21 cellular contexts compared by ENCODE assay signal in genomic region chr20:5091902-5092301, GRCh38. TPM values are rescaled to one million over a fixed set of nuclear protein-coding genes. Genes with fewer than 3 reads are reported as not detected.
A peak's percentile ranks its signal among the peaks of the same experiment; 100 is the strongest.
DNase-seq lines count a peak whose midpoint lies in the region; ATAC-seq, FAIRE-seq and TF ChIP-seq lines count a peak whose summit lies in the region.
"Had no signal": no experiment of that assay in that cellular context is flagged by ENCODE, and none has a peak within 500 bp of the region (broad histone marks: within the 10 kb centered on the region; RNA-seq: fewer than 3 reads in every experiment).

No MANE protein-coding gene starts in this region.

- peaks cover 20% of the 10 kb centered on the region for H3K4me1 Mint-ChIP-seq in CD4-positive, alpha-beta T cell (ENCODE audit: low read depth)
- H3K4me1 Mint-ChIP-seq in activated T-helper 17 cell treated with anti-CD3 and anti-CD28 coated beads, Interleukin-2, amount 50 U/mL, for 72 hours = no peaks in the 10 kb centered on the region

- H3K79me2 ChIP-seq in OCI-LY7 (ENCODE audit: insufficient read depth, low read depth, low read length) (no peaks in the 10 kb centered on the region), endothelial cell of umbilical vein (ENCODE audit: control insufficient read depth, insufficient read depth, low read length) (no peaks in the 10 kb centered on the region), HepG2 (ENCODE audit: insufficient read depth, low read length) (no peaks in the 10 kb centered on the region)

- no peak for ATAC-seq in CD4-positive, alpha-beta T cell (ENCODE audit: poor library complexity)
- no peak for ATAC-seq in activated T-helper 17 cell treated with anti-CD3 and anti-CD28 coated beads, Interleukin-2, amount 50 U/mL, for 72 hours (replicated peaks)
- no peak for ATAC-seq in HepG2
- ATAC-seq in HG03565 (IDR thresholded peaks at IDR 0.05; ENCODE audit: unreplicated experiment) = no peak
- ATAC-seq: SK-N-SH treated with all-trans-retinoic acid at 6 μM for 48 hours had no signal

- BruUV-seq in OCI-LY7 (replicated peaks; lab: Mats Ljungman, UMichigan) (TSS peak; percentile 26), endothelial cell of umbilical vein (replicated peaks; lab: Mats Ljungman, UMichigan) (no TSS peak), HepG2 (replicated peaks; lab: Mats Ljungman, UMichigan) (no TSS peak)

- H3K36me3 ChIP-seq in OCI-LY7 (ENCODE audit: insufficient read depth, low read length) = no peaks in the 10 kb centered on the region
- peaks cover 0 to 3% of the 10 kb centered on the region in 2 experiments for H3K36me3 ChIP-seq in endothelial cell of umbilical vein (ENCODE audit: control insufficient read depth in 2 of 2, extremely low read depth in 1 of 2, insufficient read depth in 2 of 2, low read length in 2 of 2)
- H3K36me3 ChIP-seq in neutrophil = peaks cover 4% of the 10 kb centered on the region
- peaks cover 2 to 8% of the 10 kb centered on the region in 2 experiments; a peak in 3 of 5 replicates for H3K36me3 ChIP-seq in HepG2 (replicated peaks in 1 of 2; ENCODE audit: control insufficient read depth in 1 of 2, insufficient read depth in 2 of 2, low read length in 2 of 2)

- TF ChIP-seq POLR2A in endothelial cell of umbilical vein (IDR thresholded peaks at IDR 0.05; ENCODE audit: low read depth, low read length) (no peak), HepG2 (IDR thresholded peaks at IDR 0.05; ENCODE audit: insufficient read depth in 1 of 2, low read depth in 2 of 2, low read length in 2 of 2) (no peak)

- TF ChIP-seq CTCF in CD4-positive, alpha-beta T cell (IDR thresholded peaks at IDR 0.05) = no peak
- TF ChIP-seq CTCF in OCI-LY7 (conservative IDR thresholded peaks at IDR 0.05; ENCODE audit: low read length) = no peak
- TF ChIP-seq CTCF in endothelial cell of umbilical vein (IDR thresholded peaks at IDR 0.05; ENCODE audit: extremely low read depth in 1 of 2, insufficient read depth in 1 of 2, low read depth in 1 of 2, low read length in 2 of 2) = no peak
- TF ChIP-seq CTCF in neutrophil (IDR thresholded peaks at IDR 0.05) = no peak
- TF ChIP-seq CTCF in HepG2 (CRISPR knock-in tag; IDR thresholded peaks at IDR 0.05) = no peak

- CTCF ChIA-PET in CD4-positive, alpha-beta T cell (lab: Charles Lee) = interaction anchor here (1.1 kb wide), 1 partner anchor 136 kb away, joined by 3 read pairs; no protein-coding TSS in a partner anchor
- CTCF ChIA-PET in OCI-LY7 (lab: Charles Lee; ENCODE audit: unreplicated experiment) (no interaction called here), endothelial cell of umbilical vein (lab: Charles Lee) (interaction anchor here (0.7 to 1.8 kb wide), 4 partner anchors 9 to 333 kb away, joined by 3 to 9 read pairs (median 3); no protein-coding TSS in a partner anchor), HepG2 (lab: Yijun Ruan, JAX; ENCODE audit: low intra/inter-chr PET ratio, low total read pairs) (no interaction called here)

- H3K4me1 ChIP-seq in OCI-LY7 (ENCODE audit: insufficient read depth, low read length, poor library complexity, severe bottlenecking) (peaks cover 42% of the 10 kb centered on the region), endothelial cell of umbilical vein (ENCODE audit: control insufficient read depth, extremely low read depth, insufficient read depth, low read length) (peaks cover 13% of the 10 kb centered on the region), neutrophil (ENCODE audit: control insufficient read depth in 1 of 2, insufficient read depth in 1 of 2, low read depth in 1 of 2, low read length in 1 of 2) (peaks cover 35 to 38% of the 10 kb centered on the region in 2 experiments), HepG2 (ENCODE audit: insufficient read depth, low read length) (no peaks in the 10 kb centered on the region)

- H3K9ac ChIP-seq in endothelial cell of umbilical vein (replicated peaks; ENCODE audit: extremely low read depth, insufficient read depth, low read length) (no peak overlapping the region), HepG2 (ENCODE audit: insufficient read depth, low read depth, low read length) (no peak overlapping the region)

- no peak for DNase-seq in CD4-positive, alpha-beta T cell
- DNase-seq in OCI-LY7 (ENCODE audit: low spot score) = no peak
- DNase-seq in endothelial cell of umbilical vein (ENCODE audit: low read depth, low spot score) = no peak
- no peak for DNase-seq in AG08396 (ENCODE audit: low spot score)
- DNase-seq in HepG2 (ENCODE audit: low spot score) = no peak
- DNase-seq: ACHN, C1 segment of cervical spinal cord, H9, KBM-7, NCI-H1092, NCI-H1436 treated with DMSO at 0.1 percent for 48 hours, NCI-H1930, NCI-H226, NCI-H524, NCI-H82 had no signal

- TF ChIP-seq EP300 in HepG2 (IDR thresholded peaks at IDR 0.05; ENCODE audit: low read depth in 2 of 2, low read length in 2 of 2) (no peak), HepG2 (CRISPR knock-in tag; IDR thresholded peaks at IDR 0.05; ENCODE audit: borderline replicate concordance) (no peak)

- no peaks in the 10 kb centered on the region for H3K9me3 ChIP-seq in CD4-positive, alpha-beta T cell (ENCODE audit: control insufficient read depth, low read length)
- H3K9me3 ChIP-seq in OCI-LY7 (ENCODE audit: low read length) = no peaks in the 10 kb centered on the region
- no peaks in the 10 kb centered on the region for H3K9me3 ChIP-seq in endothelial cell of umbilical vein (replicated peaks; ENCODE audit: control insufficient read depth, insufficient read depth, low read length)
- H3K9me3 ChIP-seq in neutrophil = no peaks in the 10 kb centered on the region
- H3K9me3 ChIP-seq in HepG2 (ENCODE audit: low read length) = no peaks in the 10 kb centered on the region
- H3K9me3 ChIP-seq: Peyer's patch had no signal

- H2AFZ ChIP-seq in OCI-LY7 (ENCODE audit: low read length) = no peak overlapping the region
- H2AFZ ChIP-seq in endothelial cell of umbilical vein (ENCODE audit: low read depth, low read length) = no peak overlapping the region
- H2AFZ ChIP-seq in HepG2 (ENCODE audit: low read length) = no peak overlapping the region

- H4K20me1 ChIP-seq in OCI-LY7 (ENCODE audit: insufficient read depth, low read length) (no peaks in the 10 kb centered on the region), endothelial cell of umbilical vein (replicated peaks; ENCODE audit: control insufficient read depth, extremely low read depth, insufficient read depth, low read length) (no peaks in the 10 kb centered on the region), HepG2 (ENCODE audit: insufficient read depth, low read length) (no peaks in the 10 kb centered on the region)

- FAIRE-seq in endothelial cell of umbilical vein (lab: Jason Lieb, UNC) = peak; percentile 38
- FAIRE-seq in HepG2 (lab: Jason Lieb, UNC) = no peak
- FAIRE-seq: GM19239 had no signal

- peak overlapping the region; percentile 34 for H3K27ac Mint-ChIP-seq in CD4-positive, alpha-beta T cell
- no peak overlapping the region for H3K27ac Mint-ChIP-seq in activated T-helper 17 cell treated with anti-CD3 and anti-CD28 coated beads, Interleukin-2, amount 50 U/mL, for 72 hours

- no peak overlapping the region for H3K4me3 Mint-ChIP-seq in CD4-positive, alpha-beta T cell
- H3K4me3 Mint-ChIP-seq in activated T-helper 17 cell treated with anti-CD3 and anti-CD28 coated beads, Interleukin-2, amount 50 U/mL, for 72 hours = no peak overlapping the region
- H3K4me3 Mint-ChIP-seq: H9 had no signal

- H3K27ac ChIP-seq in CD4-positive, alpha-beta T cell (ENCODE audit: low read depth, low read length) = no peak overlapping the region
- H3K27ac ChIP-seq in OCI-LY7 (ENCODE audit: low read depth, low read length, poor library complexity, severe bottlenecking) = no peak overlapping the region
- H3K27ac ChIP-seq in endothelial cell of umbilical vein (ENCODE audit: insufficient read depth, low read depth, low read length) = no peak overlapping the region
- H3K27ac ChIP-seq in neutrophil = peak overlapping the region; percentile 100
- no peak overlapping the region for H3K27ac ChIP-seq in HepG2 (ENCODE audit: extremely low read length, insufficient read depth, low read length)

- no peaks in the 10 kb centered on the region for H3K9me2 ChIP-seq in OCI-LY7 (ENCODE audit: insufficient read depth, low read length)

- peaks cover 30% of the 10 kb centered on the region for H3K36me3 Mint-ChIP-seq in CD4-positive, alpha-beta T cell (ENCODE audit: low read depth)
- H3K36me3 Mint-ChIP-seq in activated T-helper 17 cell treated with anti-CD3 and anti-CD28 coated beads, Interleukin-2, amount 50 U/mL, for 72 hours (ENCODE audit: low read depth) = peaks cover 28% of the 10 kb centered on the region

- no peaks in the 10 kb centered on the region for H3K9me1 ChIP-seq in endothelial cell of umbilical vein (replicated peaks; ENCODE audit: control insufficient read depth, extremely low read depth, insufficient read depth, low read length)

- H3K27me3 ChIP-seq in CD4-positive, alpha-beta T cell (ENCODE audit: control insufficient read depth, insufficient read depth, low read length) = no peaks in the 10 kb centered on the region
- no peaks in the 10 kb centered on the region for H3K27me3 ChIP-seq in endothelial cell of umbilical vein (ENCODE audit: control insufficient read depth in 2 of 2, insufficient read depth in 2 of 2, low read length in 2 of 2)
- H3K27me3 ChIP-seq in neutrophil = no peaks in the 10 kb centered on the region
- no peaks in the 10 kb centered on the region for H3K27me3 ChIP-seq in HepG2 (ENCODE audit: control insufficient read depth in 1 of 2, insufficient read depth in 2 of 2, low read length in 2 of 2)
- H3K27me3 ChIP-seq: Peyer's patch had no signal

- no peak overlapping the region for H3K4me3 ChIP-seq in OCI-LY7 (ENCODE audit: low read depth, low read length, poor library complexity, severe bottlenecking)
- no peak overlapping the region for H3K4me3 ChIP-seq in endothelial cell of umbilical vein (replicated peaks in 1 of 3; ENCODE audit: insufficient read depth in 1 of 3, low read depth in 1 of 3, low read length in 3 of 3)
- H3K4me3 ChIP-seq in neutrophil (ENCODE audit: low read depth in 1 of 2, low read length in 1 of 2) = no peak overlapping the region
- H3K4me3 ChIP-seq in HepG2 (replicated peaks in 1 of 3; ENCODE audit: insufficient read depth in 1 of 3, low read depth in 2 of 3, low read length in 3 of 3) = no peak overlapping the region
- H3K4me3 ChIP-seq: Peyer's patch had no signal

- intact Hi-C loops in CD4-positive, alpha-beta T cell (cut with DNase I, micrococcal nuclease) = no loop called here
- intact Hi-C loops in OCI-LY7 (cut with micrococcal nuclease; ENCODE audit: unreplicated experiment) (loop anchor here (5.0 kb wide), 3 partner anchors 90 to 280 kb away; partner anchors contain the start of gene SLC23A2), endothelial cell of umbilical vein (cut with micrococcal nuclease) (no loop called here), HepG2 (cut with micrococcal nuclease; ENCODE audit: unreplicated experiment) (no loop called here)

- 89% methylated on average over 6 of the region's 6 CpGs for WGBS in HepG2 (ENCODE audit: low lambda C conversion rate)

- dilution Hi-C loops in endothelial cell of umbilical vein (cut with MboI; ENCODE audit: extremely low pct_ligation_motif_present, low sequenced_read_pairs) = no loop called here

- in situ Hi-C loops in HepG2 (cut with HindIII; ENCODE audit: extremely low pct_ligation_motif_present, low pct_unique_long_range_greater_than_20kb) = loop anchor here (10.0 kb wide), 1 partner anchor 487 kb away; no protein-coding TSS in a partner anchor

- H3K4me2 ChIP-seq in OCI-LY7 (ENCODE audit: low read length) (no peak overlapping the region), endothelial cell of umbilical vein (ENCODE audit: insufficient read depth, low read length) (no peak overlapping the region), HepG2 (ENCODE audit: low read depth, low read length) (no peak overlapping the region)

- no peaks in the 10 kb centered on the region for H3K9me3 Mint-ChIP-seq in CD4-positive, alpha-beta T cell
- no peaks in the 10 kb centered on the region for H3K9me3 Mint-ChIP-seq in activated T-helper 17 cell treated with anti-CD3 and anti-CD28 coated beads, Interleukin-2, amount 50 U/mL, for 72 hours
- H3K9me3 Mint-ChIP-seq: H9 had no signal

- POLR2A ChIA-PET in CD4-positive, alpha-beta T cell (lab: Charles Lee) = interaction anchor here (0.9 kb wide), 1 partner anchor 28 kb away, joined by 3 read pairs; the partner anchor contains the start of gene PCNA
- POLR2A ChIA-PET in OCI-LY7 (lab: Charles Lee) (interaction anchor here (0.8 to 1.1 kb wide), 2 partner anchors 100 to 114 kb away, joined by 4 to 5 read pairs; no protein-coding TSS in a partner anchor), endothelial cell of umbilical vein (lab: Charles Lee) (no interaction called here), HepG2 (lab: Yijun Ruan, JAX) (interaction anchor here (1.3 to 1.6 kb wide), 3 partner anchors 12 to 35 kb away, joined by 3 to 6 read pairs (median 3); partner anchors contain the start of gene PCNA)

- no peak for TF ChIP-seq RAD21 in HepG2 (CRISPR knock-in tag; IDR thresholded peaks at IDR 0.05)

- no peaks in the 10 kb centered on the region for H3K27me3 Mint-ChIP-seq in CD4-positive, alpha-beta T cell
- H3K27me3 Mint-ChIP-seq in activated T-helper 17 cell treated with anti-CD3 and anti-CD28 coated beads, Interleukin-2, amount 50 U/mL, for 72 hours = no peaks in the 10 kb centered on the region

RNA-seq across cellular contexts. Expression of gene TMEM230, which starts 21.0 kb away (rescaled TPM):
- 10 to 100 TPM; 22.6 to 27.1 TPM for total RNA-seq in CD4-positive, alpha-beta T cell
- 114 and 138 TPM in 2 replicates for total RNA-seq in OCI-LY7 (2014; rRNA removed; shearing (Covaris generic))
- total RNA-seq in OCI-LY7 (2022) (81.1 and 90.5 TPM in 2 replicates), endothelial cell of umbilical vein (80.5 and 93.3 TPM in 2 replicates), HepG2 (2016; rRNA removed; fragmentation: Illumina TruSeq; extraction: Trizol) (158 and 192 TPM in 2 replicates)
- polyA plus RNA-seq in endothelial cell of umbilical vein (139 and 146 TPM in 2 replicates), HepG2 (2011; rRNA removed) (250 and 325 TPM in 2 replicates)
- 131 and 137 TPM in 2 replicates for polyA plus RNA-seq in endothelial cell of umbilical vein (2011; cell fraction: cytosol; rRNA removed)
- 37.7 and 42.2 TPM in 2 replicates for polyA plus RNA-seq in endothelial cell of umbilical vein (2011; cell fraction: nucleus; rRNA removed)
- polyA plus RNA-seq in endothelial cell of umbilical vein (2012) = 134 and 142 TPM in 2 replicates
- polyA minus RNA-seq in endothelial cell of umbilical vein = 78.7 and 82.3 TPM in 2 replicates
- polyA minus RNA-seq in endothelial cell of umbilical vein (2011; cell fraction: cytosol; rRNA and poly(A)+ RNA removed) = 17.3 TPM
- polyA minus RNA-seq in endothelial cell of umbilical vein (2011; cell fraction: nucleus; rRNA and poly(A)+ RNA removed) = 19.9 and 20.0 TPM in 2 replicates
- 10 to 100 TPM; 50.6 to 64.2 TPM for total RNA-seq in activated T-helper 17 cell treated with anti-CD3 and anti-CD28 coated beads, Interleukin-2, amount 50 U/mL, for 72 hours
- 122 and 175 TPM in 2 replicates for total RNA-seq in HepG2 (2016; cell fraction: cytosol; rRNA removed; fragmentation: Illumina TruSeq; extraction: Trizol; ENCODE audit: low read depth)
- 162 and 186 TPM in 2 replicates for total RNA-seq in HepG2 (2016; cell fraction: insoluble cytoplasmic fraction; rRNA removed; fragmentation: Illumina TruSeq; extraction: Trizol)
- total RNA-seq in HepG2 (2016; cell fraction: membrane; rRNA removed; fragmentation: Illumina TruSeq; extraction: Trizol) = 303 and 344 TPM in 2 replicates
- 81.6 and 92.8 TPM in 2 replicates for total RNA-seq in HepG2 (2016; cell fraction: nucleus; rRNA removed; fragmentation: Illumina TruSeq; extraction: Trizol)
- polyA plus RNA-seq in HepG2 (2011; cell fraction: cytosol; rRNA removed) = 211 and 253 TPM in 2 replicates
- polyA plus RNA-seq in HepG2 (2011; cell fraction: nucleus; rRNA removed) = 57.2 and 73.6 TPM in 2 replicates
- 159 and 220 TPM in 2 replicates for polyA plus RNA-seq in HepG2 (2012)
- 251 and 392 TPM in 2 replicates for polyA plus RNA-seq in HepG2 (2016; cell fraction: cytosol; fragmentation: Illumina TruSeq; extraction: Trizol; ENCODE audit: low read depth)
- polyA plus RNA-seq in HepG2 (2016; cell fraction: insoluble cytoplasmic fraction; fragmentation: Illumina TruSeq; extraction: Trizol; ENCODE audit: low read depth) = 347 and 364 TPM in 2 replicates
- 489 and 569 TPM in 2 replicates for polyA plus RNA-seq in HepG2 (2016; cell fraction: membrane; fragmentation: Illumina TruSeq; extraction: Trizol; ENCODE audit: low read depth)
- polyA plus RNA-seq in HepG2 (2016; cell fraction: nucleus; fragmentation: Illumina TruSeq; extraction: Trizol; ENCODE audit: insufficient read depth, low read depth) = 196 and 201 TPM in 2 replicates
- 35.1 and 119 TPM in 2 replicates for polyA minus RNA-seq in HepG2 (2011; rRNA and poly(A)+ RNA removed; ENCODE audit: low replicate concordance)
- 82.6 and 91.2 TPM in 2 replicates for polyA minus RNA-seq in HepG2 (2011; cell fraction: cytosol; rRNA and poly(A)+ RNA removed)
- 41.5 and 46.2 TPM in 2 replicates for polyA minus RNA-seq in HepG2 (2011; cell fraction: nucleus; rRNA and poly(A)+ RNA removed)

RNA-seq across cellular contexts. Expression of gene PCNA, which starts 27.9 kb away (rescaled TPM):
- 10 to 100 TPM; 32.6 to 33.0 TPM for total RNA-seq in CD4-positive, alpha-beta T cell
- total RNA-seq in OCI-LY7 (2014; rRNA removed; shearing (Covaris generic)) = 499 and 567 TPM in 2 replicates
- 470 and 513 TPM in 2 replicates for total RNA-seq in OCI-LY7 (2022)
- 161 and 175 TPM in 2 replicates for total RNA-seq in endothelial cell of umbilical vein
- 261 and 295 TPM in 2 replicates for polyA plus RNA-seq in endothelial cell of umbilical vein
- polyA plus RNA-seq in endothelial cell of umbilical vein (2011; cell fraction: cytosol; rRNA removed) = 260 and 295 TPM in 2 replicates
- polyA plus RNA-seq in endothelial cell of umbilical vein (2011; cell fraction: nucleus; rRNA removed) = 125 and 178 TPM in 2 replicates
- 108 and 212 TPM in 2 replicates for polyA plus RNA-seq in endothelial cell of umbilical vein (2012)
- polyA minus RNA-seq in endothelial cell of umbilical vein = 94.7 and 108 TPM in 2 replicates
- 273 TPM for polyA minus RNA-seq in endothelial cell of umbilical vein (2011; cell fraction: cytosol; rRNA and poly(A)+ RNA removed)
- polyA minus RNA-seq in endothelial cell of umbilical vein (2011; cell fraction: nucleus; rRNA and poly(A)+ RNA removed) = 36.3 and 38.9 TPM in 2 replicates
- total RNA-seq in activated T-helper 17 cell treated with anti-CD3 and anti-CD28 coated beads, Interleukin-2, amount 50 U/mL, for 72 hours = 100 to 1,000 TPM; 346 to 572 TPM
- total RNA-seq in HepG2 (2016; rRNA removed; fragmentation: Illumina TruSeq; extraction: Trizol) = 655 and 1,008 TPM in 2 replicates
- total RNA-seq in HepG2 (2016; cell fraction: cytosol; rRNA removed; fragmentation: Illumina TruSeq; extraction: Trizol; ENCODE audit: low read depth) = 98.8 and 107 TPM in 2 replicates
- 668 and 1,045 TPM in 2 replicates for total RNA-seq in HepG2 (2016; cell fraction: insoluble cytoplasmic fraction; rRNA removed; fragmentation: Illumina TruSeq; extraction: Trizol)
- total RNA-seq in HepG2 (2016; cell fraction: membrane; rRNA removed; fragmentation: Illumina TruSeq; extraction: Trizol) = 125 and 133 TPM in 2 replicates
- total RNA-seq in HepG2 (2016; cell fraction: nucleus; rRNA removed; fragmentation: Illumina TruSeq; extraction: Trizol) = 265 and 280 TPM in 2 replicates
- 174 and 229 TPM in 2 replicates for polyA plus RNA-seq in HepG2 (2011; rRNA removed)
- polyA plus RNA-seq in HepG2 (2011; cell fraction: cytosol; rRNA removed) = 262 and 317 TPM in 2 replicates
- 129 and 154 TPM in 2 replicates for polyA plus RNA-seq in HepG2 (2011; cell fraction: nucleus; rRNA removed)
- polyA plus RNA-seq in HepG2 (2012) = 119 and 185 TPM in 2 replicates
- polyA plus RNA-seq in HepG2 (2016; cell fraction: cytosol; fragmentation: Illumina TruSeq; extraction: Trizol; ENCODE audit: low read depth) = 44.9 and 46.3 TPM in 2 replicates
- 1,031 and 1,115 TPM in 2 replicates for polyA plus RNA-seq in HepG2 (2016; cell fraction: insoluble cytoplasmic fraction; fragmentation: Illumina TruSeq; extraction: Trizol; ENCODE audit: low read depth)
- polyA plus RNA-seq in HepG2 (2016; cell fraction: membrane; fragmentation: Illumina TruSeq; extraction: Trizol; ENCODE audit: low read depth) = 59.3 and 65.9 TPM in 2 replicates
- 404 and 418 TPM in 2 replicates for polyA plus RNA-seq in HepG2 (2016; cell fraction: nucleus; fragmentation: Illumina TruSeq; extraction: Trizol; ENCODE audit: insufficient read depth, low read depth)
- 287 and 339 TPM in 2 replicates for polyA minus RNA-seq in HepG2 (2011; rRNA and poly(A)+ RNA removed; ENCODE audit: low replicate concordance)
- polyA minus RNA-seq in HepG2 (2011; cell fraction: cytosol; rRNA and poly(A)+ RNA removed) = 119 and 149 TPM in 2 replicates
- polyA minus RNA-seq in HepG2 (2011; cell fraction: nucleus; rRNA and poly(A)+ RNA removed) = 61.0 and 63.3 TPM in 2 replicates

RNA-seq across cellular contexts. Expression of gene CDS2, which starts 34.9 kb away (rescaled TPM):
- total RNA-seq in CD4-positive, alpha-beta T cell = 10 to 100 TPM; 62.4 to 65.0 TPM
- total RNA-seq in OCI-LY7 (2014; rRNA removed; shearing (Covaris generic)) = 16.5 and 16.6 TPM in 2 replicates
- total RNA-seq in OCI-LY7 (2022) (42.8 and 46.1 TPM in 2 replicates), endothelial cell of umbilical vein (48.1 and 49.0 TPM in 2 replicates), HepG2 (2016; rRNA removed; fragmentation: Illumina TruSeq; extraction: Trizol) (69.6 and 81.3 TPM in 2 replicates)
- polyA plus RNA-seq in endothelial cell of umbilical vein (39.5 and 47.0 TPM in 2 replicates), HepG2 (2011; rRNA removed) (143 and 153 TPM in 2 replicates)
- 22.9 and 24.9 TPM in 2 replicates for polyA plus RNA-seq in endothelial cell of umbilical vein (2011; cell fraction: cytosol; rRNA removed)
- polyA plus RNA-seq in endothelial cell of umbilical vein (2011; cell fraction: nucleus; rRNA removed) = 19.1 and 25.9 TPM in 2 replicates
- polyA plus RNA-seq in endothelial cell of umbilical vein (2012) = 30.0 and 30.7 TPM in 2 replicates
- 122 and 166 TPM in 2 replicates for polyA minus RNA-seq in endothelial cell of umbilical vein
- 7.8 TPM for polyA minus RNA-seq in endothelial cell of umbilical vein (2011; cell fraction: cytosol; rRNA and poly(A)+ RNA removed)
- 20.5 and 42.7 TPM in 2 replicates for polyA minus RNA-seq in endothelial cell of umbilical vein (2011; cell fraction: nucleus; rRNA and poly(A)+ RNA removed)
- 10 to 100 TPM; 53.8 to 70.5 TPM for total RNA-seq in activated T-helper 17 cell treated with anti-CD3 and anti-CD28 coated beads, Interleukin-2, amount 50 U/mL, for 72 hours
- 29.8 and 34.6 TPM in 2 replicates for total RNA-seq in HepG2 (2016; cell fraction: cytosol; rRNA removed; fragmentation: Illumina TruSeq; extraction: Trizol; ENCODE audit: low read depth)
- 67.6 and 76.1 TPM in 2 replicates for total RNA-seq in HepG2 (2016; cell fraction: insoluble cytoplasmic fraction; rRNA removed; fragmentation: Illumina TruSeq; extraction: Trizol)
- 75.4 and 77.9 TPM in 2 replicates for total RNA-seq in HepG2 (2016; cell fraction: membrane; rRNA removed; fragmentation: Illumina TruSeq; extraction: Trizol)
- 56.4 and 64.9 TPM in 2 replicates for total RNA-seq in HepG2 (2016; cell fraction: nucleus; rRNA removed; fragmentation: Illumina TruSeq; extraction: Trizol)
- polyA plus RNA-seq in HepG2 (2011; cell fraction: cytosol; rRNA removed) = 73.9 and 132 TPM in 2 replicates
- 85.0 and 104 TPM in 2 replicates for polyA plus RNA-seq in HepG2 (2011; cell fraction: nucleus; rRNA removed)
- polyA plus RNA-seq in HepG2 (2012) = 48.6 and 65.3 TPM in 2 replicates
- polyA plus RNA-seq in HepG2 (2016; cell fraction: cytosol; fragmentation: Illumina TruSeq; extraction: Trizol; ENCODE audit: low read depth) = 29.3 and 38.2 TPM in 2 replicates
- polyA plus RNA-seq in HepG2 (2016; cell fraction: insoluble cytoplasmic fraction; fragmentation: Illumina TruSeq; extraction: Trizol; ENCODE audit: low read depth) = 50.6 and 50.7 TPM in 2 replicates
- polyA plus RNA-seq in HepG2 (2016; cell fraction: membrane; fragmentation: Illumina TruSeq; extraction: Trizol; ENCODE audit: low read depth) = 47.8 and 51.2 TPM in 2 replicates
- polyA plus RNA-seq in HepG2 (2016; cell fraction: nucleus; fragmentation: Illumina TruSeq; extraction: Trizol; ENCODE audit: insufficient read depth, low read depth) = 75.6 and 80.4 TPM in 2 replicates
- polyA minus RNA-seq in HepG2 (2011; rRNA and poly(A)+ RNA removed; ENCODE audit: low replicate concordance) = 57.4 and 273 TPM in 2 replicates
- 55.2 and 56.1 TPM in 2 replicates for polyA minus RNA-seq in HepG2 (2011; cell fraction: cytosol; rRNA and poly(A)+ RNA removed)
- polyA minus RNA-seq in HepG2 (2011; cell fraction: nucleus; rRNA and poly(A)+ RNA removed) = 65.8 and 78.7 TPM in 2 replicates

Comparison
In these comparisons a context has a peak if more than half of its experiments do, and no peak if none do; other contexts are left out.
1. CTCF ChIA-PET loops: an anchor here in CD4-positive, alpha-beta T cell (1.1 kb wide) and endothelial cell of umbilical vein (0.7 to 1.8 kb wide); none called in OCI-LY7 and HepG2.